1 cellular context compared by ENCODE assay signal in the genomic region with DNA sequence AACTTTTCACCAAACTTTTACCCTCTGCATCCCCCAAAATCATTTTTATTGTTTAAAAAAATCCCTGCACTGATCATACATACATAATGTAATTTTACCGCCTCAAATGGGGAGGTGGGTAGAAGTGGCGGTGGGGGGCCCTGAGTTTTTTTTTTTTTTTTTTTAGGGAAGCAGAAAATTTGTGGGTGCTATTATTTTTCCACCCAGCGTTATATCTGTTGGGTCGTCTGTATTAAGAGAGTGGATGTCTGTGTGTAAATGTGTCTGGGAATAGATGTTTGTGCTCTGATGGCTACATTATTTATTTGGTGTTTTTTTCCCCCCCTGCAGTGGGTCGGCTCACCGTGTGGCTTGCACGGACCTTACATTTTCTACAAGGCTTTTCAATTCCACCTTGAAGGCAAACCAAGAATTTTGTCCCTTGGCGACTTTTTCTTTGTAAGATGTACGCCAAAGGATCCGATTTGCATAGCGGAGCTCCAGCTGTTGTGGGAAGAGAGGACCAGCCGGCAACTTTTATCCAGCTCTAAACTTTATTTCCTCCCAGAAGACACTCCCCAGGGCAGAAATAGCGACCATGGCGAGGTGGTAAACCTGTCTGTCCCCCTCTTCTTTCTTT.
A peak's percentile ranks its signal among the peaks of the same experiment; 100 is the strongest.
TF ChIP-seq lines count a peak whose summit lies in the region.

No MANE protein-coding gene starts in this region.

TF ChIP-seq in K562, 482 proteins besides CTCF, POLR2A, EP300 and RAD21:
- TF ChIP-seq ZNF12 (CRISPR knock-in tag; IDR thresholded peaks at IDR 0.05), result no peak
- no peak for TF ChIP-seq ZKSCAN3 (CRISPR knock-in tag; IDR thresholded peaks at IDR 0.05)
- TF ChIP-seq SAP30 (IDR thresholded peaks at IDR 0.05; ENCODE audit: borderline replicate concordance, insufficient read depth, low read depth, low read length, poor library complexity, severe bottlenecking), result peak; percentile 59
- TF ChIP-seq, protein P1, sequence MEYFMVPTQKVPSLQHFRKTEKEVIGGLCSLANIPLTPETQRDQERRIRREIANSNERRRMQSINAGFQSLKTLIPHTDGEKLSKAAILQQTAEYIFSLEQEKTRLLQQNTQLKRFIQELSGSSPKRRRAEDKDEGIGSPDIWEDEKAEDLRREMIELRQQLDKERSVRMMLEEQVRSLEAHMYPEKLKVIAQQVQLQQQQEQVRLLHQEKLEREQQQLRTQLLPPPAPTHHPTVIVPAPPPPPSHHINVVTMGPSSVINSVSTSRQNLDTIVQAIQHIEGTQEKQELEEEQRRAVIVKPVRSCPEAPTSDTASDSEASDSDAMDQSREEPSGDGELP (CRISPR knock-in tag; IDR thresholded peaks at IDR 0.05; ENCODE audit: borderline replicate concordance), result peak; percentile 67
- TF ChIP-seq ZKSCAN8 (CRISPR knock-in tag; IDR thresholded peaks at IDR 0.05), result 0 out of 2 replicates have a peak, but pooled peaks have one; percentile 8
- peak; percentile 34 for TF ChIP-seq DACH1 (IDR thresholded peaks at IDR 0.05; ENCODE audit: partially characterized antibody)
- TF ChIP-seq, protein P2, sequence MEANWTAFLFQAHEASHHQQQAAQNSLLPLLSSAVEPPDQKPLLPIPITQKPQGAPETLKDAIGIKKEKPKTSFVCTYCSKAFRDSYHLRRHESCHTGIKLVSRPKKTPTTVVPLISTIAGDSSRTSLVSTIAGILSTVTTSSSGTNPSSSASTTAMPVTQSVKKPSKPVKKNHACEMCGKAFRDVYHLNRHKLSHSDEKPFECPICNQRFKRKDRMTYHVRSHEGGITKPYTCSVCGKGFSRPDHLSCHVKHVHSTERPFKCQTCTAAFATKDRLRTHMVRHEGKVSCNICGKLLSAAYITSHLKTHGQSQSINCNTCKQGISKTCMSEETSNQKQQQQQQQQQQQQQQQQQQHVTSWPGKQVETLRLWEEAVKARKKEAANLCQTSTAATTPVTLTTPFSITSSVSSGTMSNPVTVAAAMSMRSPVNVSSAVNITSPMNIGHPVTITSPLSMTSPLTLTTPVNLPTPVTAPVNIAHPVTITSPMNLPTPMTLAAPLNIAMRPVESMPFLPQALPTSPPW (CRISPR knock-in tag; IDR thresholded peaks at IDR 0.05), result no peak
- TF ChIP-seq SMARCC2 (IDR thresholded peaks at IDR 0.05; ENCODE audit: low read depth), result no peak
- TF ChIP-seq ZFP36 (IDR thresholded peaks at IDR 0.05; ENCODE audit: low read depth, low read length, partially characterized antibody), result peak; percentile 2
